In the genomic region with DNA sequence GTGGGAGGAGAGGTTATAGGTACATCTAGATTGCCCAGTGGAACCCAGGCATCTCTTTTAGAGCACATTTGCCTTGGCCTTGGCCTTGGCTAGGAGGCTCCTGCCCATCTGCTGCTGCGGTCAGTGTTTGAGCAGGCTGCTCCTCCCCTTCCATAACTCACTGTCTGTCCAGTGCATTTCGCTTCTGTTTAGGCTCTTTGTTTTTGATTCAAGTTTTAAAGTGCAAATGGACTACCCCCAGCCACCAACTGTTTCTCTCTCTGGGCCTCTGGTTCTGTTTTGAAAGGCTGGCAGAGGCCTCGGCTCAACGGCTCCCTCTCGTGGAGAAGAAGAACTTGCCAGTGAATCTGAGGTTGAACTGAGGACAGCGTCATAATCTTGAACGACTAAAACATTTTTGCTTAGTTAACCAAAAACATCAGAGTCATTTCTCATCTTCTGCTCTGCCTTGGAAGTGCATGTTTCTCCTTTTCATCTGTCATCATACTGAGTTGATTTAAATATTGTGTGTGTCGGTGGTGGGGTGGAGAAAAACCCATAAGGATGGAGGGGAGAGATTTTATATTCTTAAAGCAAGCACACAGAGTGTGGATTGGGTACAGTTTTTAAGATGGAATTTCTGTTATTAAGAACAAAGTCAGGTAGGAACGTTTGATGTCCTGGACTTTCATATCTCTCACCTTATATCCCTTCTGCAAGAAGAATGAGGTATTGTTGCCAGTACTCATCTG, we compare ENCODE assay signal across 8 cellular contexts.
A peak's percentile ranks its signal among the peaks of the same experiment; 100 is the strongest.
DNase-seq lines count a peak whose midpoint lies in the region; ATAC-seq and TF ChIP-seq lines count a peak whose summit lies in the region.

No MANE protein-coding gene starts in this region.

- ATAC-seq in gastroesophageal sphincter (peak; percentile 68), GM18505 (IDR thresholded peaks at IDR 0.05; ENCODE audit: unreplicated experiment) (no peak)

- no peaks in the 10 kb centered on the region for H3K27me3 Mint-ChIP-seq in activated naive CD4-positive, alpha-beta T cell treated with anti-CD3 and anti-CD28 coated beads, Interleukin-2, amount 10 ng/mL, durations not matched to agents 7 days and 5 days

- no peak for TF ChIP-seq EP300 in gastroesophageal sphincter (IDR thresholded peaks at IDR 0.05)
- no peak for TF ChIP-seq EP300 in transverse colon (IDR thresholded peaks at IDR 0.05; ENCODE audit: low read depth)

- H3K9me3 ChIP-seq in SK-N-MC (ENCODE audit: low read depth, low read length) (no peaks in the 10 kb centered on the region), gastroesophageal sphincter (no peaks in the 10 kb centered on the region), parathyroid adenoma (ENCODE audit: control insufficient read depth, low read length) (no peaks in the 10 kb centered on the region), transverse colon (no peaks in the 10 kb centered on the region)

- H3K27me3 ChIP-seq in gastroesophageal sphincter (no peaks in the 10 kb centered on the region), parathyroid adenoma (ENCODE audit: control insufficient read depth, insufficient read depth, low read length) (no peaks in the 10 kb centered on the region), transverse colon (no peaks in the 10 kb centered on the region)

- intact Hi-C loops in transverse colon (cut with DNase I; ENCODE audit: low total_unique reads) = loop anchor here (10.0 kb wide), 2 partner anchors 247 to 1277 kb away; partner anchors contain the start of gene JARID2

- H3K4me1 ChIP-seq in gastroesophageal sphincter (peaks cover 0 to 55% (median 10%) of the 10 kb centered on the region in 3 donors), parathyroid adenoma (no peaks in the 10 kb centered on the region), transverse colon (peaks cover 3 to 14% (median 6%) of the 10 kb centered on the region in 4 donors)

- H3K27ac Mint-ChIP-seq in activated naive CD4-positive, alpha-beta T cell treated with anti-CD3 and anti-CD28 coated beads, Interleukin-2, amount 10 ng/mL, durations not matched to agents 7 days and 5 days = peak overlapping the region; percentile 76

- no peaks in the 10 kb centered on the region for H3K9me3 Mint-ChIP-seq in activated naive CD4-positive, alpha-beta T cell treated with anti-CD3 and anti-CD28 coated beads, Interleukin-2, amount 10 ng/mL, durations not matched to agents 7 days and 5 days

- in situ Hi-C loops in transverse colon (cut with MboI; ENCODE audit: low pct_ligation_motif_present in 1 of 4, low pct_unique_long_range_greater_than_20kb in 1 of 4, low sequenced_read_pairs in 3 of 4) = loop anchor here in 3 of 4 donors (25.0 kb wide), 1 partner anchor 1279 kb away; no protein-coding TSS in a partner anchor

- TF ChIP-seq CTCF in gastroesophageal sphincter (IDR thresholded peaks at IDR 0.05) (peak; percentile 88 to 93 (median 91)), parathyroid adenoma (IDR thresholded peaks at IDR 0.05) (peak; percentile 97), transverse colon (IDR thresholded peaks at IDR 0.05) (peak; percentile 77 to 92 (median 91))

- peak overlapping the region; percentile 52 for H3K4me3 ChIP-seq in SK-N-MC
- H3K4me3 ChIP-seq in gastroesophageal sphincter = no peak overlapping the region
- no peak overlapping the region for H3K4me3 ChIP-seq in parathyroid adenoma (ENCODE audit: low read depth, low read length)
- no peak overlapping the region for H3K4me3 ChIP-seq in transverse colon

- CTCF ChIA-PET in activated naive CD4-positive, alpha-beta T cell treated with anti-CD3 and anti-CD28 coated beads, Interleukin-2, amount 10 ng/mL, durations not matched to agents 7 days and 5 days (lab: Charles Lee) = interaction anchor here (0.6 to 1.5 kb wide), 6 partner anchors 22 to 1408 kb away, joined by 3 to 6 read pairs (median 3); no protein-coding TSS in a partner anchor

- peaks cover 39% of the 10 kb centered on the region for H3K36me3 Mint-ChIP-seq in activated naive CD4-positive, alpha-beta T cell treated with anti-CD3 and anti-CD28 coated beads, Interleukin-2, amount 10 ng/mL, durations not matched to agents 7 days and 5 days

- no peak overlapping the region for H3K4me2 ChIP-seq in parathyroid adenoma (ENCODE audit: low read length)

- H3K4me1 Mint-ChIP-seq in activated naive CD4-positive, alpha-beta T cell treated with anti-CD3 and anti-CD28 coated beads, Interleukin-2, amount 10 ng/mL, durations not matched to agents 7 days and 5 days = peaks cover 34% of the 10 kb centered on the region

- peaks cover 12% of the 10 kb centered on the region for H3K79me2 ChIP-seq in parathyroid adenoma

- H2AFZ ChIP-seq in parathyroid adenoma = no peak overlapping the region

- DNase-seq in DMS 273 (lab: John Stamatoyannopoulos, UW; ENCODE audit: unreplicated experiment) (peak; percentile 85), HT-29 (ENCODE audit: low spot score) (peak; percentile 66), SK-N-MC (ENCODE audit: low read depth, low spot score) (peak; percentile 89), transverse colon (peak; percentile 75)
- peak; percentile 77 for DNase-seq in activated naive CD4-positive, alpha-beta T cell treated with anti-CD3 and anti-CD28 coated beads, Interleukin-2, amount 10 ng/mL, durations not matched to agents 7 days and 5 days

- H3K4me3 Mint-ChIP-seq in activated naive CD4-positive, alpha-beta T cell treated with anti-CD3 and anti-CD28 coated beads, Interleukin-2, amount 10 ng/mL, durations not matched to agents 7 days and 5 days = no peak overlapping the region

- H3K36me3 ChIP-seq in SK-N-MC (ENCODE audit: insufficient read depth, low read length) (peaks cover 49% of the 10 kb centered on the region), gastroesophageal sphincter (peaks cover 0 to 33% of the 10 kb centered on the region in 2 donors), parathyroid adenoma (ENCODE audit: control insufficient read depth, insufficient read depth, low read length) (no peaks in the 10 kb centered on the region), transverse colon (peaks cover 0 to 14% (median 1%) of the 10 kb centered on the region in 4 donors)

- H3K27ac ChIP-seq in SK-N-MC (peak overlapping the region; percentile 93), gastroesophageal sphincter (peak overlapping the region in 1 of 4 donors; percentile 58), parathyroid adenoma (no peak overlapping the region), transverse colon (peak overlapping the region in 2 of 4 donors; percentile 21 to 31)

- no peak for TF ChIP-seq POLR2A in gastroesophageal sphincter (IDR thresholded peaks at IDR 0.05)
- no peak for TF ChIP-seq POLR2A in transverse colon (IDR thresholded peaks at IDR 0.05)
- TF ChIP-seq POLR2A in GM18505 (IDR thresholded peaks at IDR 0.05; ENCODE audit: borderline replicate concordance, extremely low read depth, insufficient read depth, insufficient read length) = no peak

- H3K9ac ChIP-seq in SK-N-MC (ENCODE audit: insufficient read length) (peak overlapping the region; percentile 77), parathyroid adenoma (no peak overlapping the region)

- 15 to 24% methylated on average over 3 to 8 of the region's 9 CpGs for WGBS in gastroesophageal sphincter (ENCODE audit: low coverage in 1 of 2), 2 donors
- WGBS in transverse colon (ENCODE audit: low coverage in 1 of 2), 2 donors = 18 to 21% methylated on average over 9 of the region's 9 CpGs
